2 cellular contexts compared by ENCODE assay signal in genomic region chr19:55165952-55166529, GRCh38.
TF ChIP-seq lines count a peak whose summit lies in the region.

No MANE protein-coding gene starts in this region.

TF ChIP-seq in HCT116, 20 proteins besides CTCF, POLR2A, EP300 and RAD21:
- no peak for TF ChIP-seq ZNF274 (IDR thresholded peaks at IDR 0.05; ENCODE audit: low read depth, low read length)
- no peak for TF ChIP-seq FOSL1 (IDR thresholded peaks at IDR 0.05; ENCODE audit: low read depth)
- peak; percentile 65 for TF ChIP-seq YY1 (IDR thresholded peaks at IDR 0.05; ENCODE audit: extremely low read depth, insufficient replicate concordance, low read depth, low read length)
- no peak for TF ChIP-seq ZFX (IDR thresholded peaks at IDR 0.05)
- TF ChIP-seq SP1 (IDR thresholded peaks at IDR 0.05; ENCODE audit: low read depth), result no peak
- TF ChIP-seq, protein P1, sequence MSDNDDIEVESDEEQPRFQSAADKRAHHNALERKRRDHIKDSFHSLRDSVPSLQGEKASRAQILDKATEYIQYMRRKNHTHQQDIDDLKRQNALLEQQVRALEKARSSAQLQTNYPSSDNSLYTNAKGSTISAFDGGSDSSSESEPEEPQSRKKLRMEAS (IDR thresholded peaks at IDR 0.05), result no peak
- TF ChIP-seq, protein P2, sequence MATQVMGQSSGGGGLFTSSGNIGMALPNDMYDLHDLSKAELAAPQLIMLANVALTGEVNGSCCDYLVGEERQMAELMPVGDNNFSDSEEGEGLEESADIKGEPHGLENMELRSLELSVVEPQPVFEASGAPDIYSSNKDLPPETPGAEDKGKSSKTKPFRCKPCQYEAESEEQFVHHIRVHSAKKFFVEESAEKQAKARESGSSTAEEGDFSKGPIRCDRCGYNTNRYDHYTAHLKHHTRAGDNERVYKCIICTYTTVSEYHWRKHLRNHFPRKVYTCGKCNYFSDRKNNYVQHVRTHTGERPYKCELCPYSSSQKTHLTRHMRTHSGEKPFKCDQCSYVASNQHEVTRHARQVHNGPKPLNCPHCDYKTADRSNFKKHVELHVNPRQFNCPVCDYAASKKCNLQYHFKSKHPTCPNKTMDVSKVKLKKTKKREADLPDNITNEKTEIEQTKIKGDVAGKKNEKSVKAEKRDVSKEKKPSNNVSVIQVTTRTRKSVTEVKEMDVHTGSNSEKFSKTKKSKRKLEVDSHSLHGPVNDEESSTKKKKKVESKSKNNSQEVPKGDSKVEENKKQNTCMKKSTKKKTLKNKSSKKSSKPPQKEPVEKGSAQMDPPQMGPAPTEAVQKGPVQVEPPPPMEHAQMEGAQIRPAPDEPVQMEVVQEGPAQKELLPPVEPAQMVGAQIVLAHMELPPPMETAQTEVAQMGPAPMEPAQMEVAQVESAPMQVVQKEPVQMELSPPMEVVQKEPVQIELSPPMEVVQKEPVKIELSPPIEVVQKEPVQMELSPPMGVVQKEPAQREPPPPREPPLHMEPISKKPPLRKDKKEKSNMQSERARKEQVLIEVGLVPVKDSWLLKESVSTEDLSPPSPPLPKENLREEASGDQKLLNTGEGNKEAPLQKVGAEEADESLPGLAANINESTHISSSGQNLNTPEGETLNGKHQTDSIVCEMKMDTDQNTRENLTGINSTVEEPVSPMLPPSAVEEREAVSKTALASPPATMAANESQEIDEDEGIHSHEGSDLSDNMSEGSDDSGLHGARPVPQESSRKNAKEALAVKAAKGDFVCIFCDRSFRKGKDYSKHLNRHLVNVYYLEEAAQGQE (IDR thresholded peaks at IDR 0.05; ENCODE audit: low read depth), result no peak
TF ChIP-seq in HCT116: peak in this region for 1.

TF ChIP-seq in liver, 16 proteins besides CTCF, POLR2A, EP300 and RAD21 (continued from another document):
- no peak for TF ChIP-seq SP1 (IDR thresholded peaks at IDR 0.05)
- no peak for TF ChIP-seq TAF1 (conservative IDR thresholded peaks at IDR 0.05)
- no peak for TF ChIP-seq RXRA (IDR thresholded peaks at IDR 0.05)
- no peak for TF ChIP-seq GABPA (IDR thresholded peaks at IDR 0.05 in 1 of 2, conservative IDR thresholded peaks at IDR 0.05 in 1 of 2)
- TF ChIP-seq, protein P2 (IDR thresholded peaks at IDR 0.05), result no peak
- no peak for TF ChIP-seq ZBTB33 (IDR thresholded peaks at IDR 0.05)
- TF ChIP-seq, protein P3, sequence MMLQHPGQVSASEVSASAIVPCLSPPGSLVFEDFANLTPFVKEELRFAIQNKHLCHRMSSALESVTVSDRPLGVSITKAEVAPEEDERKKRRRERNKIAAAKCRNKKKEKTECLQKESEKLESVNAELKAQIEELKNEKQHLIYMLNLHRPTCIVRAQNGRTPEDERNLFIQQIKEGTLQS (IDR thresholded peaks at IDR 0.05), result no peak
- TF ChIP-seq JUND (IDR thresholded peaks at IDR 0.05), result no peak
- TF ChIP-seq HNF4A (conservative IDR thresholded peaks at IDR 0.05), result no peak
- no peak for TF ChIP-seq HNF4G (IDR thresholded peaks at IDR 0.05)
- TF ChIP-seq FOXA2 (IDR thresholded peaks at IDR 0.05), result no peak
- no peak for TF ChIP-seq FOXA1 (IDR thresholded peaks at IDR 0.05)
- TF ChIP-seq EGR1 (IDR thresholded peaks at IDR 0.05; ENCODE audit: low read depth in 2 of 2), result no peak
- no peak for TF ChIP-seq YY1 (IDR thresholded peaks at IDR 0.05)
- TF ChIP-seq, protein P1 (IDR thresholded peaks at IDR 0.05), result no peak
